In genomic region chr3:42763023-42763422, GRCh38 we compare ENCODE assay signal across 19 cellular contexts. TPM values are rescaled to one million over a fixed set of nuclear protein-coding genes. Genes with fewer than 3 reads are reported as not detected.
DNase-seq lines count a peak whose midpoint lies in the region; ATAC-seq, FAIRE-seq and TF ChIP-seq lines count a peak whose summit lies in the region.
"Had no signal": no experiment of that assay in that cellular context is flagged by ENCODE, and none has a peak within 500 bp of the region (broad histone marks: within the 10 kb centered on the region; RNA-seq: fewer than 3 reads in every experiment).

No MANE protein-coding gene starts in this region.

- peaks cover 9% of the 10 kb centered on the region for H3K27me3 Mint-ChIP-seq in activated T-cell treated with anti-CD3 and anti-CD28 coated beads, Interleukin-2, amount 50 U/mL, for 72 hours (ENCODE audit: low read depth)
- H3K27me3 Mint-ChIP-seq in activated T-cell treated with anti-CD3 and anti-CD28 coated beads, Interleukin-2, amount 50 U/mL, for 4 hours (ENCODE audit: low read depth), result no peaks in the 10 kb centered on the region

- peak overlapping the region; percentile 17 for H3K27ac ChIP-seq in upper lobe of right lung

- TF ChIP-seq CTCF in upper lobe of right lung (IDR thresholded peaks at IDR 0.05), result no peak

- intact Hi-C loops in upper lobe of right lung (cut with DNase I), result no loop called here

- DNase-seq in activated T-cell treated with anti-CD3 and anti-CD28 coated beads, Interleukin-2, amount 50 U/mL, for 72 hours, result no peak
- no peak for DNase-seq in activated T-cell treated with anti-CD3 and anti-CD28 coated beads, Interleukin-2, amount 50 U/mL, for 4 hours
- DNase-seq in amniotic epithelial cell (ENCODE audit: low read depth) (peak; percentile 78), left lobe of liver (ENCODE audit: low spot score) (no peak), upper lobe of right lung (no peak), GM19239 (ENCODE audit: insufficient read length, low spot score) (no peak), HuH-7 (ENCODE audit: low spot score) (no peak)
- DNase-seq in stimulated activated CD4-positive, alpha-beta T cell treated with anti-CD3 and anti-CD28 coated beads, Interleukin-4, amount 100 ng/mL, for 1 hour, result no peak
- DNase-seq: ACHN; activated CD4-positive, alpha-beta T cell treated with anti-CD3 and anti-CD28 coated beads, Interleukin-2, amount 10 ng/mL, durations not matched to agents 7 days and 5 days; activated naive CD4-positive, alpha-beta T cell treated with Interleukin-2 at 50 U/mL for 16 hours; esophagus squamous epithelium; naive thymus-derived CD8-positive, alpha-beta T cell; NCI-H2171; PC-3 had no signal

- FAIRE-seq in GM19239 (lab: Jason Lieb, UNC), result no peak
- FAIRE-seq: keratinocyte had no signal

- H3K36me3 ChIP-seq in upper lobe of right lung, result no peaks in the 10 kb centered on the region
- H3K36me3 ChIP-seq: esophagus squamous epithelium had no signal

- ATAC-seq in activated T-cell treated with anti-CD3 and anti-CD28 coated beads, Interleukin-2, amount 50 U/mL, for 72 hours (replicated peaks in 1 of 2), result peak in 1 of 2 donors; percentile 56
- ATAC-seq in activated T-cell treated with anti-CD3 and anti-CD28 coated beads, Interleukin-2, amount 50 U/mL, for 4 hours, result no peak
- ATAC-seq in left lobe of liver, result peak; percentile 23
- ATAC-seq in upper lobe of right lung, result no peak
- ATAC-seq: naive thymus-derived CD8-positive, alpha-beta T cell; PC-3 had no signal

- no peaks in the 10 kb centered on the region for H3K9me3 ChIP-seq in upper lobe of right lung
- H3K9me3 ChIP-seq: esophagus squamous epithelium had no signal

- no peaks in the 10 kb centered on the region for H3K27me3 ChIP-seq in upper lobe of right lung
- H3K27me3 ChIP-seq: esophagus squamous epithelium had no signal

- H3K4me1 Mint-ChIP-seq in activated T-cell treated with anti-CD3 and anti-CD28 coated beads, Interleukin-2, amount 50 U/mL, for 72 hours (ENCODE audit: low read depth), result no peaks in the 10 kb centered on the region
- H3K4me1 Mint-ChIP-seq in activated T-cell treated with anti-CD3 and anti-CD28 coated beads, Interleukin-2, amount 50 U/mL, for 4 hours (ENCODE audit: low read depth), result no peaks in the 10 kb centered on the region
- H3K4me1 Mint-ChIP-seq: activated CD4-positive, alpha-beta T cell treated with anti-CD3 and anti-CD28 coated beads, Interleukin-2, amount 10 ng/mL, durations not matched to agents 7 days and 5 days; central memory CD8-positive, alpha-beta T cell had no signal

- peaks cover 21% of the 10 kb centered on the region for H3K4me1 ChIP-seq in upper lobe of right lung

- H3K36me3 Mint-ChIP-seq in activated T-cell treated with anti-CD3 and anti-CD28 coated beads, Interleukin-2, amount 50 U/mL, for 72 hours (ENCODE audit: insufficient read depth in 2 of 2), result no peaks in the 10 kb centered on the region
- no peaks in the 10 kb centered on the region for H3K36me3 Mint-ChIP-seq in activated T-cell treated with anti-CD3 and anti-CD28 coated beads, Interleukin-2, amount 50 U/mL, for 4 hours (ENCODE audit: insufficient read depth)
- H3K36me3 Mint-ChIP-seq: naive thymus-derived CD8-positive, alpha-beta T cell had no signal

- H3K4me3 Mint-ChIP-seq in activated T-cell treated with anti-CD3 and anti-CD28 coated beads, Interleukin-2, amount 50 U/mL, for 72 hours, result no peak overlapping the region
- no peak overlapping the region for H3K4me3 Mint-ChIP-seq in activated T-cell treated with anti-CD3 and anti-CD28 coated beads, Interleukin-2, amount 50 U/mL, for 4 hours
- H3K4me3 Mint-ChIP-seq: activated CD4-positive, alpha-beta T cell treated with anti-CD3 and anti-CD28 coated beads, Interleukin-2, amount 10 ng/mL, durations not matched to agents 7 days and 5 days; central memory CD8-positive, alpha-beta T cell; naive thymus-derived CD8-positive, alpha-beta T cell; T-helper 2 cell treated with Interferon-gamma antibody and Interleukin-4, amounts not matched to agents 5 μg/mL and 100 μg/mL, for 36 hours had no signal

- H3K27ac Mint-ChIP-seq in activated T-cell treated with anti-CD3 and anti-CD28 coated beads, Interleukin-2, amount 50 U/mL, for 72 hours, result peak overlapping the region; percentile 52
- H3K27ac Mint-ChIP-seq: activated CD4-positive, alpha-beta T cell treated with anti-CD3 and anti-CD28 coated beads, Interleukin-2, amount 10 ng/mL, durations not matched to agents 7 days and 5 days; naive thymus-derived CD8-positive, alpha-beta T cell; T-helper 2 cell treated with Interferon-gamma antibody and Interleukin-4, amounts not matched to agents 5 μg/mL and 100 μg/mL, for 36 hours had no signal

- no peak overlapping the region for H3K4me3 ChIP-seq in upper lobe of right lung
- H3K4me3 ChIP-seq: esophagus squamous epithelium, smooth muscle cell had no signal

- H3K9me3 Mint-ChIP-seq in activated T-cell treated with anti-CD3 and anti-CD28 coated beads, Interleukin-2, amount 50 U/mL, for 72 hours, result no peaks in the 10 kb centered on the region
- H3K9me3 Mint-ChIP-seq in activated T-cell treated with anti-CD3 and anti-CD28 coated beads, Interleukin-2, amount 50 U/mL, for 4 hours, result no peaks in the 10 kb centered on the region
- H3K9me3 Mint-ChIP-seq: activated CD4-positive, alpha-beta T cell treated with anti-CD3 and anti-CD28 coated beads, Interleukin-2, amount 10 ng/mL, durations not matched to agents 7 days and 5 days; central memory CD8-positive, alpha-beta T cell; naive thymus-derived CD8-positive, alpha-beta T cell; T-helper 2 cell treated with Interferon-gamma antibody and Interleukin-4, amounts not matched to agents 5 μg/mL and 100 μg/mL, for 36 hours had no signal

RNA-seq across cellular contexts. Expression of gene CCDC13, which starts 10.0 kb away (rescaled TPM):
- total RNA-seq in activated T-cell treated with anti-CD3 and anti-CD28 coated beads, Interleukin-2, amount 50 U/mL, for 72 hours, result under 1 TPM; 0.32 to 0.70 TPM
- under 1 TPM; 0.29 to 0.73 (median 0.35) TPM for total RNA-seq in activated T-cell treated with anti-CD3 and anti-CD28 coated beads, Interleukin-2, amount 50 U/mL, for 4 hours
- total RNA-seq in left lobe of liver (1.6 TPM), upper lobe of right lung (0.87 TPM)
- total RNA-seq: smooth muscle cell had no signal

RNA-seq across cellular contexts. Expression of gene HIGD1A, which starts 41.3 kb away (rescaled TPM):
- 10 to 100 TPM; 54.0 to 63.8 TPM for total RNA-seq in activated T-cell treated with anti-CD3 and anti-CD28 coated beads, Interleukin-2, amount 50 U/mL, for 72 hours
- 10 to 100 TPM; 75.5 to 88.7 (median 83.0) TPM for total RNA-seq in activated T-cell treated with anti-CD3 and anti-CD28 coated beads, Interleukin-2, amount 50 U/mL, for 4 hours
- total RNA-seq in left lobe of liver (112 TPM), upper lobe of right lung (79.7 TPM)

RNA-seq across cellular contexts. Expression of gene ACKR2, which starts 46.2 kb away (rescaled TPM):
- 1 to 10 TPM; 1.1 to 1.2 TPM for total RNA-seq in activated T-cell treated with anti-CD3 and anti-CD28 coated beads, Interleukin-2, amount 50 U/mL, for 72 hours
- total RNA-seq in activated T-cell treated with anti-CD3 and anti-CD28 coated beads, Interleukin-2, amount 50 U/mL, for 4 hours, result under 1 TPM; 0.13 to 0.56 (median 0.14) TPM
- total RNA-seq in left lobe of liver, result 17.6 TPM
- total RNA-seq in upper lobe of right lung, result 5.2 TPM
